In genomic region chr22:39179841-39180335, GRCh38 we compare ENCODE assay signal across 22 cellular contexts. TPM values are rescaled to one million over a fixed set of nuclear protein-coding genes. Genes with fewer than 3 reads are reported as not detected.
A peak's percentile ranks its signal among the peaks of the same experiment; 100 is the strongest.
DNase-seq lines count a peak whose midpoint lies in the region; ATAC-seq and TF ChIP-seq lines count a peak whose summit lies in the region.
"Had no signal": no experiment of that assay in that cellular context is flagged by ENCODE, and none has a peak within 500 bp of the region (broad histone marks: within the 10 kb centered on the region; RNA-seq: fewer than 3 reads in every experiment).

No MANE protein-coding gene starts in this region.

- ATAC-seq in Panc1 (no peak), HG03342 (IDR thresholded peaks at IDR 0.05; ENCODE audit: unreplicated experiment) (no peak), HG02938 (IDR thresholded peaks at IDR 0.05; ENCODE audit: unreplicated experiment) (no peak)
- ATAC-seq: T-cell had no signal

- 53 to 71% methylated on average over 21 of the region's 21 CpGs for WGBS in sigmoid colon, 2 donors

- H3K4me3 ChIP-seq in Panc1 (ENCODE audit: low read depth in 2 of 2, low read length in 2 of 2) = no peak overlapping the region
- no peak overlapping the region for H3K4me3 ChIP-seq in sigmoid colon

- H3K27me3 ChIP-seq in Panc1 (ENCODE audit: control insufficient read depth, insufficient read depth, low read length) = no peaks in the 10 kb centered on the region
- H3K27me3 ChIP-seq in sigmoid colon = no peaks in the 10 kb centered on the region

- in situ Hi-C loops in Panc1 (cut with HindIII; ENCODE audit: low pct_unique_long_range_greater_than_20kb, low sequenced_read_pairs) = no loop called here

- no peaks in the 10 kb centered on the region; the same call in 1 of the 2 replicates for H3K9me3 ChIP-seq in Panc1 (ENCODE audit: control insufficient read depth, insufficient read depth, low read depth, low read length)
- H3K9me3 ChIP-seq in sigmoid colon = peaks cover 0 to 1% (median 0%) of the 10 kb centered on the region in 4 donors

- TF ChIP-seq EP300 in sigmoid colon (IDR thresholded peaks at IDR 0.05) = no peak

- peak; percentile 58 to 80 for DNase-seq in NCI-H524 (lab: John Stamatoyannopoulos, UW)
- DNase-seq in NCI-H524 treated with DMSO at 0.1 percent for 48 hours (lab: John Stamatoyannopoulos, UW) = no peak
- DNase-seq in Panc1 (ENCODE audit: low read depth, low spot score) = no peak
- DNase-seq in left kidney (ENCODE audit: low read depth, low spot score) = peak; percentile 66
- no peak for DNase-seq in sigmoid colon
- no peak for DNase-seq in kidney glomerular epithelial cell (lab: John Stamatoyannopoulos, UW)
- DNase-seq: activated CD4-positive, alpha-beta T cell treated with anti-CD3 and anti-CD28 coated beads for 1 hour; activated CD8-positive, alpha-beta memory T cell treated with anti-CD3 and anti-CD28 coated beads, Interleukin-2, amount 50 U/mL, for 48 hours; activated naive CD4-positive, alpha-beta T cell treated with anti-CD3 and anti-CD28 coated beads, Interleukin-2, amount 50 U/mL, for 16 hours; C1 segment of cervical spinal cord; DMS79; effector memory CD4-positive, alpha-beta T cell; Karpas-422; mammary epithelial cell; NCI-H187; NCI-H526 treated with DMSO at 0.1 percent for 48 hours; stimulated activated CD4-positive, alpha-beta T cell treated with anti-CD3 and anti-CD28 coated beads, Interleukin-15, amount 100 ng/mL, for 24 hours; T-cell had no signal

- H3K36me3 ChIP-seq in Panc1 (ENCODE audit: control insufficient read depth, insufficient read depth, low read length) (no peaks in the 10 kb centered on the region), sigmoid colon (no peaks in the 10 kb centered on the region)

- POLR2A ChIA-PET in Panc1 (lab: Charles Lee) = no interaction called here

- H3K27ac ChIP-seq in Panc1 (ENCODE audit: low read length) (peak overlapping the region; percentile 97), sigmoid colon (peak overlapping the region; percentile 28 to 70 (median 34))
- H3K27ac ChIP-seq: 22Rv1, parathyroid adenoma had no signal

- BruUV-seq in Panc1 (replicated peaks; lab: Mats Ljungman, UMichigan) = no TSS peak

- intact Hi-C loops in Panc1 (cut with micrococcal nuclease; ENCODE audit: unreplicated experiment) (no loop called here), sigmoid colon (cut with DNase I) (no loop called here)

- peaks cover 35% of the 10 kb centered on the region for H3K4me1 ChIP-seq in Panc1 (ENCODE audit: control insufficient read depth, insufficient read depth, low read length)
- peaks cover 0 to 23% (median 19%) of the 10 kb centered on the region in 4 donors for H3K4me1 ChIP-seq in sigmoid colon
- H3K4me1 ChIP-seq: parathyroid adenoma had no signal

- TF ChIP-seq POLR2A in sigmoid colon (IDR thresholded peaks at IDR 0.05) = no peak

- CTCF ChIA-PET in Panc1 (lab: Charles Lee) = no interaction called here

- no peak for TF ChIP-seq CTCF in Panc1 (IDR thresholded peaks at IDR 0.05)
- no peak for TF ChIP-seq CTCF in sigmoid colon (IDR thresholded peaks at IDR 0.05)

RNA-seq across cellular contexts. Expression of gene CBX7, which starts 27.4 kb away (rescaled TPM):
- 14.5 TPM for total RNA-seq in Panc1 (2021; ENCODE audit: unreplicated experiment)
- 11.6 TPM for polyA plus RNA-seq in Panc1 (2012; ENCODE audit: insufficient read length)
- 100 to 1,000 TPM; 108 to 166 (median 125) TPM for total RNA-seq in sigmoid colon
- 10 to 100 TPM; 10.9 to 39.0 (median 36.2) TPM for polyA plus RNA-seq in sigmoid colon

Comparison
In these comparisons a context has a peak if more than half of its experiments do, and no peak if none do; other contexts are left out.
1. DNase-seq: peak in NCI-H524 (2 of 2) and left kidney (single experiment); none in NCI-H524 treated with DMSO at 0.1 percent for 48 hours (single experiment), Panc1 (single experiment), sigmoid colon (single experiment) and kidney glomerular epithelial cell (single experiment).